In genomic region chr3:118181274-118181673, GRCh38 we compare ENCODE assay signal across 28 cellular contexts.
"Had no signal": no experiment of that assay in that cellular context is flagged by ENCODE, and none has a peak within 500 bp of the region (broad histone marks: within the 10 kb centered on the region; RNA-seq: fewer than 3 reads in every experiment).

No MANE protein-coding gene starts in this region.

- H3K27me3 ChIP-seq: adrenal gland had no signal

- H3K9me3 ChIP-seq: adrenal gland had no signal

- H3K4me1 ChIP-seq: adrenal gland had no signal

- H3K27ac ChIP-seq: adrenal gland, SK-N-MC, VCaP had no signal

- H3K36me3 ChIP-seq: adrenal gland had no signal

- H3K4me3 ChIP-seq: adrenal gland, SK-N-MC had no signal

- ATAC-seq: Panc1, Right ventricle myocardium inferior, T-cell had no signal

- DNase-seq: activated CD4-positive, alpha-beta memory T cell treated with anti-CD3 and anti-CD28 coated beads, Interleukin-2, amount 10 ng/mL, durations not matched to agents 7 days and 5 days; activated CD4-positive, alpha-beta T cell treated with anti-CD3 and anti-CD28 coated beads, Interleukin-2, amount 50 U/mL, for 1 hour; activated CD4-positive, CD25-positive, alpha-beta regulatory T cell; activated CD8-positive, alpha-beta memory T cell treated with anti-CD3 and anti-CD28 coated beads, Interleukin-2, amount 50 U/mL, for 4 hours; activated naive CD4-positive, alpha-beta T cell treated with anti-CD3 and anti-CD28 coated beads, Interleukin-2, amount 50 U/mL, for 16 hours; activated naive CD8-positive, alpha-beta T cell treated with anti-CD3 and anti-CD28 coated beads, Interleukin-2, amount 10 ng/mL, durations not matched to agents 7 days and 5 days; activated T-cell treated with anti-CD3 and anti-CD28 coated beads, Interleukin-2, amount 50 U/mL, for 1 hour; adrenal gland; anterior cingulate cortex; cerebellar nuclear complex; MV-4-11; NCI-H1092 treated with DMSO at 0.1 percent for 48 hours; NCI-H1417 treated with DMSO at 0.1 percent for 48 hours; NCI-H1694 treated with DMSO at 0.1 percent for 48 hours; NCI-H2029 treated with DMSO at 0.1 percent for 48 hours; NCI-H345; NCI-H510A; NCI-H526 treated with DMSO at 0.1 percent for 48 hours; NCI-H82; NK-92 treated with Interleukin-12 subunit alpha and Interleukin-12 subunit beta, amount 100 ng/mL, for 24 hours; RPMI8226; T-cell; T-helper 2 cell; T1000 had no signal
